Comparison of ENCODE assay signal across 8 cellular contexts in the genomic region with DNA sequence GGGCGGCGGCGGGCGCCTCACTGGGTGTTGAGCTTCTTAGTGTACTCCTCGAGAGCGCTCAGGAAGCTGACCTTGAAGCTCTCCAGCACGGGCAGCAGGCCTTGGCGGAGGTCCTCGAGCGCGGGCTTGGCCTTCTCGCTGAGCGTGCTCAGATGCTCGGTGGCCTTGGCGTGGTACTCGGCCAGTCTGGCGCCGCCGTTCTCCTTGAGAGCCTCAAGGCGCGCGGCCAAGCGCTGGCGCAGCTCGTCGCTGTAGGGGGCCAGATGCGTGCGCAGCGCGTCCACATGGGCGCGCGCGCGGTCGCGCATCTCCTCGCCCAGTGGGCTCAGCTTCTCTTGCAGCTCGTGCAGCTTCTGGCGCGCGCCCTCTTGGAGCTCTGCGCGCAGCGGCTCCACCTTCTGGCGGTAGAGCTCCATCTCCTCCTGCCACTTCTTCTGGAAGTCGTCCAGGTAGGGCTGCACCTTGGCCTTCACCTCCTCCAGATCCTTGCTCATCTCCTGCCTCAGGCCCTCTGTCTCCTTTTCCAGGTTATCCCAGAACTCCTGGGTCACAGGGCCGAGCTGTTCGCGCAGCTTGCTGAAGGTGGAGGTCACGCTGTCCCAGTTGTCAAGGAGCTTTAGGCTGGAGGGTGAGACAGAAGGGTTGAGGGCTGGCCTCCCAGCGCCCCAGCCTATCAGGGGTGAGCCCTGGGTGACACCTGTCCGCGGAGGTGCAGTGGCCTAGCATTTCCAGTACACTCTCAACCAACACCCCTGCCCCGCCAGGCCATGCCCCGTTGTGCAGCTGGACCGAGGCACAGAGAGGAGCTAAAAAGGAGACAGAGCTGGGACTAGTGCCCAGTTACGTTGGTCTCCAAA. TPM values are rescaled to one million over a fixed set of nuclear protein-coding genes. Genes with fewer than 3 reads are reported as not detected.
DNase-seq lines count a peak whose midpoint lies in the region; ATAC-seq and TF ChIP-seq lines count a peak whose summit lies in the region.

No MANE protein-coding gene starts in this region.

- no peaks in the 10 kb centered on the region for H3F3A ChIP-seq in PC-3 (ENCODE audit: low read length, unreplicated experiment)

- no peak overlapping the region for H3K27ac Mint-ChIP-seq in IgD-negative memory B cell
- no peak overlapping the region for H3K27ac Mint-ChIP-seq in activated T-helper 1 cell treated with anti-CD3 and anti-CD28 coated beads, Interleukin-12 subunit alpha, Interleukin-12 subunit beta, Interleukin-2, Interleukin-4 antibody, amounts not matched to agents 30 ng/mL and 10 ng/mL and 1 ng/mL, durations not matched to agents 14 hours and 24 hours and 36 hours
- H3K27ac Mint-ChIP-seq in naive thymus-derived CD4-positive, alpha-beta T cell: peak overlapping the region in 6 of 9 donors; percentile 31 to 75 (median 50)
- H3K27ac Mint-ChIP-seq in stimulated activated memory B cell treated with anti-CD40 and anti-IgM and Interleukin-4, amounts not matched to agents 10 μg/mL and 1 μg/mL and 100 μg/mL, for 72 hours: peak overlapping the region; percentile 32

- peak overlapping the region; percentile 97 for H2AFZ ChIP-seq in PC-3 (ENCODE audit: low read length)

- no peaks in the 10 kb centered on the region for H3K36me3 ChIP-seq in PC-3 (ENCODE audit: low read depth, low read length)
- no peaks in the 10 kb centered on the region for H3K36me3 ChIP-seq in naive thymus-derived CD4-positive, alpha-beta T cell (ENCODE audit: control insufficient read depth in 2 of 3, insufficient read depth in 3 of 3, low read length in 3 of 3)

- H3K79me2 ChIP-seq in PC-3 (ENCODE audit: low read length): no peaks in the 10 kb centered on the region

- peak overlapping the region; percentile 60 for H3K9ac ChIP-seq in PC-3 (ENCODE audit: low read length)

- peak overlapping the region; percentile 63 for H3K4me3 ChIP-seq in PC-3 (ENCODE audit: low read length)
- H3K4me3 ChIP-seq in fibroblast of mammary gland (ENCODE audit: control insufficient read depth, low read depth, low read length): peak overlapping the region; percentile 27
- H3K4me3 ChIP-seq in naive thymus-derived CD4-positive, alpha-beta T cell (ENCODE audit: low read length): peak overlapping the region; percentile 71

- peaks cover 7% of the 10 kb centered on the region for H3K4me1 ChIP-seq in PC-3 (ENCODE audit: insufficient read depth, low read length)
- peaks cover 4 to 9% of the 10 kb centered on the region in 2 donors for H3K4me1 ChIP-seq in naive thymus-derived CD4-positive, alpha-beta T cell (ENCODE audit: control insufficient read depth in 2 of 2, insufficient read depth in 2 of 2, low read length in 2 of 2)

- peak overlapping the region; percentile 89 for H3K4me2 ChIP-seq in PC-3 (ENCODE audit: low read length)

- DNase-seq in DMS 273 treated with DMSO at 0.1 percent for 48 hours (lab: John Stamatoyannopoulos, UW): peak; percentile 60
- peak; percentile 98 for DNase-seq in PC-3
- DNase-seq in activated T-helper 1 cell treated with anti-CD3 and anti-CD28 coated beads, Interleukin-12 subunit alpha, Interleukin-12 subunit beta, Interleukin-2, Interleukin-4 antibody, amounts not matched to agents 30 ng/mL and 10 ng/mL and 1 ng/mL, durations not matched to agents 14 hours and 24 hours and 36 hours (ENCODE audit: low spot score): peak; percentile 73
- peak; percentile 93 for DNase-seq in fibroblast of mammary gland (ENCODE audit: low read depth)
- DNase-seq in naive thymus-derived CD4-positive, alpha-beta T cell: peak; percentile 66 to 85 (median 80)

- H3K9me3 Mint-ChIP-seq in IgD-negative memory B cell: no peaks in the 10 kb centered on the region
- no peaks in the 10 kb centered on the region for H3K9me3 Mint-ChIP-seq in activated T-helper 1 cell treated with anti-CD3 and anti-CD28 coated beads, Interleukin-12 subunit alpha, Interleukin-12 subunit beta, Interleukin-2, Interleukin-4 antibody, amounts not matched to agents 30 ng/mL and 10 ng/mL and 1 ng/mL, durations not matched to agents 14 hours and 24 hours and 36 hours
- no peaks in the 10 kb centered on the region for H3K9me3 Mint-ChIP-seq in naive thymus-derived CD4-positive, alpha-beta T cell
- H3K9me3 Mint-ChIP-seq in stimulated activated memory B cell treated with anti-CD40 and anti-IgM and Interleukin-4, amounts not matched to agents 10 μg/mL and 1 μg/mL and 100 μg/mL, for 72 hours: no peaks in the 10 kb centered on the region

- H3K27me3 ChIP-seq in PC-3 (ENCODE audit: low read length): no peaks in the 10 kb centered on the region
- no peaks in the 10 kb centered on the region for H3K27me3 ChIP-seq in naive thymus-derived CD4-positive, alpha-beta T cell (ENCODE audit: control insufficient read depth in 2 of 2, insufficient read depth in 2 of 2, low read length in 2 of 2)

- H3K9me3 ChIP-seq in PC-3 (ENCODE audit: low read length): no peaks in the 10 kb centered on the region
- H3K9me3 ChIP-seq in naive thymus-derived CD4-positive, alpha-beta T cell (ENCODE audit: control insufficient read depth in 2 of 3, low read length in 3 of 3): no peaks in the 10 kb centered on the region

- H3K9me2 ChIP-seq in PC-3 (replicated peaks; ENCODE audit: low read length): no peaks in the 10 kb centered on the region

- H3K27me3 Mint-ChIP-seq in IgD-negative memory B cell: peaks cover 2% of the 10 kb centered on the region
- peaks cover 4% of the 10 kb centered on the region for H3K27me3 Mint-ChIP-seq in activated T-helper 1 cell treated with anti-CD3 and anti-CD28 coated beads, Interleukin-12 subunit alpha, Interleukin-12 subunit beta, Interleukin-2, Interleukin-4 antibody, amounts not matched to agents 30 ng/mL and 10 ng/mL and 1 ng/mL, durations not matched to agents 14 hours and 24 hours and 36 hours (ENCODE audit: insufficient read depth)
- peaks cover 0 to 4% (median 0%) of the 10 kb centered on the region in 5 donors for H3K27me3 Mint-ChIP-seq in naive thymus-derived CD4-positive, alpha-beta T cell
- peaks cover 6% of the 10 kb centered on the region for H3K27me3 Mint-ChIP-seq in stimulated activated memory B cell treated with anti-CD40 and anti-IgM and Interleukin-4, amounts not matched to agents 10 μg/mL and 1 μg/mL and 100 μg/mL, for 72 hours

- ATAC-seq in GM21515 (IDR thresholded peaks at IDR 0.05; ENCODE audit: unreplicated experiment) (peak; percentile 84), PC-3 (peak; percentile 86)
- peak; percentile 97 for ATAC-seq in naive thymus-derived CD4-positive, alpha-beta T cell
- peak; percentile 86 for ATAC-seq in stimulated activated memory B cell treated with anti-CD40 and anti-IgM and Interleukin-4, amounts not matched to agents 10 μg/mL and 1 μg/mL and 100 μg/mL, for 72 hours

- no peaks in the 10 kb centered on the region for H3K36me3 Mint-ChIP-seq in IgD-negative memory B cell
- no peaks in the 10 kb centered on the region for H3K36me3 Mint-ChIP-seq in activated T-helper 1 cell treated with anti-CD3 and anti-CD28 coated beads, Interleukin-12 subunit alpha, Interleukin-12 subunit beta, Interleukin-2, Interleukin-4 antibody, amounts not matched to agents 30 ng/mL and 10 ng/mL and 1 ng/mL, durations not matched to agents 14 hours and 24 hours and 36 hours (ENCODE audit: low read depth)
- H3K36me3 Mint-ChIP-seq in naive thymus-derived CD4-positive, alpha-beta T cell: no peaks in the 10 kb centered on the region
- no peaks in the 10 kb centered on the region for H3K36me3 Mint-ChIP-seq in stimulated activated memory B cell treated with anti-CD40 and anti-IgM and Interleukin-4, amounts not matched to agents 10 μg/mL and 1 μg/mL and 100 μg/mL, for 72 hours

- peaks cover 5 to 8% (median 6%) of the 10 kb centered on the region in 3 donors for H3K4me1 Mint-ChIP-seq in IgD-negative memory B cell
- peaks cover 5% of the 10 kb centered on the region for H3K4me1 Mint-ChIP-seq in activated T-helper 1 cell treated with anti-CD3 and anti-CD28 coated beads, Interleukin-12 subunit alpha, Interleukin-12 subunit beta, Interleukin-2, Interleukin-4 antibody, amounts not matched to agents 30 ng/mL and 10 ng/mL and 1 ng/mL, durations not matched to agents 14 hours and 24 hours and 36 hours (ENCODE audit: low read depth)
- H3K4me1 Mint-ChIP-seq in naive thymus-derived CD4-positive, alpha-beta T cell: peaks cover 4 to 17% (median 14%) of the 10 kb centered on the region in 7 donors
- H3K4me1 Mint-ChIP-seq in stimulated activated memory B cell treated with anti-CD40 and anti-IgM and Interleukin-4, amounts not matched to agents 10 μg/mL and 1 μg/mL and 100 μg/mL, for 72 hours: peaks cover 19% of the 10 kb centered on the region

- H4K20me1 ChIP-seq in PC-3 (ENCODE audit: low read length): no peaks in the 10 kb centered on the region

- no peak overlapping the region for H3K27ac ChIP-seq in PC-3 (ENCODE audit: low read length)
- peak overlapping the region; percentile 41 for H3K27ac ChIP-seq in naive thymus-derived CD4-positive, alpha-beta T cell (ENCODE audit: low read depth, low read length)

- H3K4me3 Mint-ChIP-seq in IgD-negative memory B cell: peak overlapping the region; percentile 79 to 90 (median 86)
- peak overlapping the region; percentile 54 for H3K4me3 Mint-ChIP-seq in activated T-helper 1 cell treated with anti-CD3 and anti-CD28 coated beads, Interleukin-12 subunit alpha, Interleukin-12 subunit beta, Interleukin-2, Interleukin-4 antibody, amounts not matched to agents 30 ng/mL and 10 ng/mL and 1 ng/mL, durations not matched to agents 14 hours and 24 hours and 36 hours
- peak overlapping the region; percentile 68 to 84 (median 80) for H3K4me3 Mint-ChIP-seq in naive thymus-derived CD4-positive, alpha-beta T cell
- H3K4me3 Mint-ChIP-seq in stimulated activated memory B cell treated with anti-CD40 and anti-IgM and Interleukin-4, amounts not matched to agents 10 μg/mL and 1 μg/mL and 100 μg/mL, for 72 hours: peak overlapping the region; percentile 63

- BruUV-seq in PC-3 (replicated peaks; lab: Mats Ljungman, UMichigan): no TSS peak

- CTCF ChIA-PET in PC-3 (lab: Charles Lee): interaction anchor here (0.6 to 2.3 kb wide), 14 partner anchors 13 to 391 kb away, joined by 3 to 16 read pairs (median 5); a partner anchor contains a TSS
- CTCF ChIA-PET in naive thymus-derived CD4-positive, alpha-beta T cell (lab: Charles Lee): interaction anchor here (0.5 to 3.3 kb wide), 32 partner anchors 13 to 438 kb away, joined by 3 to 66 read pairs (median 4); a partner anchor contains a TSS

- intact Hi-C loops in PC-3 (cut with micrococcal nuclease): loop anchor here (2.0 to 5.0 kb wide), 2 partner anchors 47 to 64 kb away; a partner anchor contains a TSS
- intact Hi-C loops in activated T-helper 1 cell treated with anti-CD3 and anti-CD28 coated beads, Interleukin-12 subunit alpha, Interleukin-12 subunit beta, Interleukin-2, Interleukin-4 antibody, amounts not matched to agents 30 ng/mL and 10 ng/mL and 1 ng/mL, durations not matched to agents 14 hours and 24 hours and 36 hours (cut with micrococcal nuclease): loop anchor here (1.0 kb wide), 4 partner anchors 17 to 270 kb away; a partner anchor contains a TSS
- intact Hi-C loops in naive thymus-derived CD4-positive, alpha-beta T cell (cut with micrococcal nuclease): loop anchor here (1.0 to 5.0 kb wide), 10 partner anchors 17 to 391 kb away; a partner anchor contains a TSS

- POLR2A ChIA-PET in PC-3 (lab: Charles Lee; ENCODE audit: unreplicated experiment): interaction anchor here (0.6 to 1.0 kb wide), 5 partner anchors 18 to 191 kb away, joined by 3 to 10 read pairs (median 6); a partner anchor contains a TSS
- POLR2A ChIA-PET in naive thymus-derived CD4-positive, alpha-beta T cell (lab: Charles Lee): interaction anchor here (0.6 to 3.6 kb wide), 15 partner anchors 11 to 396 kb away, joined by 3 to 49 read pairs (median 3); a partner anchor contains a TSS

- peak; percentile 88 for TF ChIP-seq CTCF in PC-3 (conservative IDR thresholded peaks at IDR 0.05; ENCODE audit: low read depth, low read length)
- peak; percentile 64 for TF ChIP-seq CTCF in fibroblast of mammary gland (conservative IDR thresholded peaks at IDR 0.05; ENCODE audit: control insufficient read depth, insufficient read depth, low read depth, low read length)

RNA-seq across cellular contexts. Expression of a gene that starts 1.4 kb away (rescaled TPM):
- polyA plus RNA-seq in IgD-negative memory B cell: not detected
- 0.33 TPM in 1 of 2 replicates, not detected in the other for total RNA-seq in PC-3 (2014; rRNA removed)
- 0.22 TPM in 1 of 2 replicates, not detected in the other for total RNA-seq in activated T-helper 1 cell treated with anti-CD3 and anti-CD28 coated beads, Interleukin-12 subunit alpha, Interleukin-12 subunit beta, Interleukin-2, Interleukin-4 antibody, amounts not matched to agents 30 ng/mL and 10 ng/mL and 1 ng/mL, durations not matched to agents 14 hours and 24 hours and 36 hours
- total RNA-seq in naive thymus-derived CD4-positive, alpha-beta T cell: under 1 TPM; 0.24 to 0.70 (median 0.51) TPM
- polyA plus RNA-seq in naive thymus-derived CD4-positive, alpha-beta T cell: not detected

RNA-seq across cellular contexts. Expression of a gene that starts 6.3 kb away (rescaled TPM):
- not detected for polyA plus RNA-seq in IgD-negative memory B cell
- not detected in 2 replicates for total RNA-seq in PC-3 (2014; rRNA removed)
- not detected in 2 replicates for total RNA-seq in activated T-helper 1 cell treated with anti-CD3 and anti-CD28 coated beads, Interleukin-12 subunit alpha, Interleukin-12 subunit beta, Interleukin-2, Interleukin-4 antibody, amounts not matched to agents 30 ng/mL and 10 ng/mL and 1 ng/mL, durations not matched to agents 14 hours and 24 hours and 36 hours
- not detected for total RNA-seq in naive thymus-derived CD4-positive, alpha-beta T cell
- not detected for polyA plus RNA-seq in naive thymus-derived CD4-positive, alpha-beta T cell

RNA-seq across cellular contexts. Expression of a gene that starts 12.9 kb away (rescaled TPM):
- polyA plus RNA-seq in IgD-negative memory B cell: not detected
- total RNA-seq in PC-3 (2014; rRNA removed): not detected in 2 replicates
- not detected in 2 replicates for total RNA-seq in activated T-helper 1 cell treated with anti-CD3 and anti-CD28 coated beads, Interleukin-12 subunit alpha, Interleukin-12 subunit beta, Interleukin-2, Interleukin-4 antibody, amounts not matched to agents 30 ng/mL and 10 ng/mL and 1 ng/mL, durations not matched to agents 14 hours and 24 hours and 36 hours
- not detected for total RNA-seq in naive thymus-derived CD4-positive, alpha-beta T cell
- not detected for polyA plus RNA-seq in naive thymus-derived CD4-positive, alpha-beta T cell

RNA-seq across cellular contexts. Expression of a gene that starts 44.3 kb away (rescaled TPM):
- not detected for polyA plus RNA-seq in IgD-negative memory B cell
- not detected in 2 replicates for total RNA-seq in PC-3 (2014; rRNA removed)
- total RNA-seq in activated T-helper 1 cell treated with anti-CD3 and anti-CD28 coated beads, Interleukin-12 subunit alpha, Interleukin-12 subunit beta, Interleukin-2, Interleukin-4 antibody, amounts not matched to agents 30 ng/mL and 10 ng/mL and 1 ng/mL, durations not matched to agents 14 hours and 24 hours and 36 hours: not detected in 2 replicates
- not detected for total RNA-seq in naive thymus-derived CD4-positive, alpha-beta T cell
- not detected for polyA plus RNA-seq in naive thymus-derived CD4-positive, alpha-beta T cell

RNA-seq across cellular contexts. Expression of a gene that starts 48.2 kb away (rescaled TPM):
- polyA plus RNA-seq in IgD-negative memory B cell: 56.3 TPM
- 86.5 and 89.5 TPM in 2 replicates for total RNA-seq in PC-3 (2014; rRNA removed)
- 104 TPM in 2 replicates for total RNA-seq in activated T-helper 1 cell treated with anti-CD3 and anti-CD28 coated beads, Interleukin-12 subunit alpha, Interleukin-12 subunit beta, Interleukin-2, Interleukin-4 antibody, amounts not matched to agents 30 ng/mL and 10 ng/mL and 1 ng/mL, durations not matched to agents 14 hours and 24 hours and 36 hours
- 100 to 1,000 TPM in 1 of 5 experiments, 10 to 100 TPM in 4; 65.8 to 117 (median 68.8) TPM for total RNA-seq in naive thymus-derived CD4-positive, alpha-beta T cell
- polyA plus RNA-seq in naive thymus-derived CD4-positive, alpha-beta T cell: 10 to 100 TPM; 30.9 to 38.8 TPM

Comparison
In these comparisons a context has a peak if more than half of its experiments do, and no peak if none do; other contexts are left out.
1. H3K27ac Mint-ChIP-seq: peak in naive thymus-derived CD4-positive, alpha-beta T cell (6 of 9) and stimulated activated memory B cell treated with anti-CD40 and anti-IgM and Interleukin-4, amounts not matched to agents 10 μg/mL and 1 μg/mL and 100 μg/mL, for 72 hours (single experiment); none in IgD-negative memory B cell (0 of 3) and activated T-helper 1 cell treated with anti-CD3 and anti-CD28 coated beads, Interleukin-12 subunit alpha, Interleukin-12 subunit beta, Interleukin-2, Interleukin-4 antibody, amounts not matched to agents 30 ng/mL and 10 ng/mL and 1 ng/mL, durations not matched to agents 14 hours and 24 hours and 36 hours (single experiment).
2. Peak in every context shown above with its lines, with median percentiles within 50 percentile points of each other: DNase-seq, ATAC-seq, H3K4me3 Mint-ChIP-seq and H3K4me3 ChIP-seq.